Comparison of ENCODE assay signal across 23 cellular contexts in genomic region chr12:121184984-121185894, GRCh38. TPM values are rescaled to one million over a fixed set of nuclear protein-coding genes. Genes with fewer than 3 reads are reported as not detected.
DNase-seq lines count a peak whose midpoint lies in the region; ATAC-seq and TF ChIP-seq lines count a peak whose summit lies in the region.
"Had no signal": no experiment of that assay in that cellular context is flagged by ENCODE, and none has a peak within 500 bp of the region (broad histone marks: within the 10 kb centered on the region; RNA-seq: fewer than 3 reads in every experiment).

No MANE protein-coding gene starts in this region.

- CTCF ChIA-PET in activated B cell treated with CpG ODN at 0.5 μM for 24 hours (lab: Charles Lee) = no interaction called here

- H3K27ac Mint-ChIP-seq in activated B cell treated with CpG ODN at 0.5 μM for 24 hours = peak overlapping the region; percentile 70
- H3K27ac Mint-ChIP-seq in activated naive CD8-positive, alpha-beta T cell treated with anti-CD3 and anti-CD28 coated beads for 36 hours = no peak overlapping the region
- H3K27ac Mint-ChIP-seq: activated naive CD8-positive, alpha-beta T cell treated with anti-CD3 and anti-CD28 coated beads, Interleukin-2, amount 10 ng/mL, durations not matched to agents 7 days and 5 days; effector memory CD8-positive, alpha-beta T cell; neural progenitor cell; stimulated activated naive CD8-positive, alpha-beta T cell treated with anti-CD3 and anti-CD28 coated beads, Interleukin-15, Interleukin-2, amounts not matched to agents 100 ng/mL and 50 ng/mL, for 24 hours; type B pancreatic cell had no signal

- no peak overlapping the region for H3K4me3 Mint-ChIP-seq in activated B cell treated with CpG ODN at 0.5 μM for 24 hours
- H3K4me3 Mint-ChIP-seq in activated naive CD8-positive, alpha-beta T cell treated with anti-CD3 and anti-CD28 coated beads for 36 hours = no peak overlapping the region
- H3K4me3 Mint-ChIP-seq: activated naive CD8-positive, alpha-beta T cell treated with anti-CD3 and anti-CD28 coated beads, Interleukin-2, amount 10 ng/mL, durations not matched to agents 7 days and 5 days; CD8-positive, alpha-beta memory T cell; effector memory CD8-positive, alpha-beta T cell; H9; neural progenitor cell; stimulated activated naive CD8-positive, alpha-beta T cell treated with anti-CD3 and anti-CD28 coated beads, Interleukin-15, Interleukin-2, amounts not matched to agents 100 ng/mL and 50 ng/mL, for 24 hours; type B pancreatic cell had no signal

- H3K4me3 ChIP-seq in GM12865 (ENCODE audit: low read depth, low read length) (no peak overlapping the region), mucosa of descending colon (no peak overlapping the region)
- H3K4me3 ChIP-seq: neural progenitor cell, skin epidermis had no signal

- H3K9me3 Mint-ChIP-seq in activated B cell treated with CpG ODN at 0.5 μM for 24 hours = no peaks in the 10 kb centered on the region
- no peaks in the 10 kb centered on the region for H3K9me3 Mint-ChIP-seq in activated naive CD8-positive, alpha-beta T cell treated with anti-CD3 and anti-CD28 coated beads for 36 hours
- H3K9me3 Mint-ChIP-seq: activated naive CD8-positive, alpha-beta T cell treated with anti-CD3 and anti-CD28 coated beads, Interleukin-2, amount 10 ng/mL, durations not matched to agents 7 days and 5 days; effector memory CD8-positive, alpha-beta T cell; H9; neural progenitor cell; stimulated activated naive CD8-positive, alpha-beta T cell treated with anti-CD3 and anti-CD28 coated beads, Interleukin-15, Interleukin-2, amounts not matched to agents 100 ng/mL and 50 ng/mL, for 24 hours had no signal

- H3K4me1 Mint-ChIP-seq in activated B cell treated with CpG ODN at 0.5 μM for 24 hours = peaks cover 16% of the 10 kb centered on the region
- peaks cover 3% of the 10 kb centered on the region for H3K4me1 Mint-ChIP-seq in activated naive CD8-positive, alpha-beta T cell treated with anti-CD3 and anti-CD28 coated beads for 36 hours
- H3K4me1 Mint-ChIP-seq: CD8-positive, alpha-beta memory T cell; H9; neural progenitor cell had no signal

- H3K36me3 ChIP-seq in mucosa of descending colon (ENCODE audit: low read depth) = no peaks in the 10 kb centered on the region
- H3K36me3 ChIP-seq: neural progenitor cell had no signal

- TF ChIP-seq CTCF in GM12865 (IDR thresholded peaks at IDR 0.05; ENCODE audit: insufficient read depth, low read depth, low read length, missing control alignments) (no peak), activated B cell treated with CpG ODN at 0.5 μM for 24 hours (IDR thresholded peaks at IDR 0.05) (no peak), mucosa of descending colon (IDR thresholded peaks at IDR 0.05) (no peak)

- H3K36me3 Mint-ChIP-seq in activated B cell treated with CpG ODN at 0.5 μM for 24 hours (ENCODE audit: low read depth) = peaks cover 2% of the 10 kb centered on the region
- H3K36me3 Mint-ChIP-seq in activated naive CD8-positive, alpha-beta T cell treated with anti-CD3 and anti-CD28 coated beads for 36 hours = no peaks in the 10 kb centered on the region
- H3K36me3 Mint-ChIP-seq: neural progenitor cell, type B pancreatic cell had no signal

- H3K9me3 ChIP-seq in mucosa of descending colon = no peaks in the 10 kb centered on the region

- DNase-seq in GM12865 (ENCODE audit: low read depth) = peak; percentile 16
- DNase-seq in NOMO-1 (lab: John Stamatoyannopoulos, UW; ENCODE audit: unreplicated experiment in 2 of 2) = peak; percentile 27 to 82
- no peak for DNase-seq in activated B cell treated with CpG ODN at 0.5 μM for 24 hours
- no peak for DNase-seq in mucosa of descending colon
- DNase-seq in NCI-H524 (lab: John Stamatoyannopoulos, UW) = no peak
- no peak for DNase-seq in NCI-H526 (lab: John Stamatoyannopoulos, UW)
- DNase-seq in activated naive CD8-positive, alpha-beta T cell treated with anti-CD3 and anti-CD28 coated beads for 36 hours = no peak
- DNase-seq: activated CD4-positive, CD25-positive, alpha-beta regulatory T cell treated with anti-CD3 and anti-CD28 coated beads, Interleukin-2, amount 50 U/mL, for 72 hours; activated naive CD8-positive, alpha-beta T cell treated with anti-CD3 and anti-CD28 coated beads, Interleukin-2, amount 10 ng/mL, durations not matched to agents 7 days and 5 days; CD8-positive, alpha-beta memory T cell; effector memory CD8-positive, alpha-beta T cell; glutamatergic neuron; Kasumi-1; NCI-H1417 treated with DMSO at 0.1 percent for 48 hours; stimulated activated CD4-positive, alpha-beta T cell treated with anti-CD3 and anti-CD28 coated beads, Interleukin-2, amount 100 ng/mL, for 24 hours had no signal

- ATAC-seq in activated B cell treated with CpG ODN at 0.5 μM for 24 hours (ENCODE audit: low read depth) (peak; percentile 84), mucosa of descending colon (peak; percentile 20), GM21576 (IDR thresholded peaks at IDR 0.05; ENCODE audit: unreplicated experiment) (no peak)
- ATAC-seq: effector memory CD8-positive, alpha-beta T cell; Panc1 had no signal

- H3K27me3 Mint-ChIP-seq in activated B cell treated with CpG ODN at 0.5 μM for 24 hours = no peaks in the 10 kb centered on the region
- no peaks in the 10 kb centered on the region for H3K27me3 Mint-ChIP-seq in activated naive CD8-positive, alpha-beta T cell treated with anti-CD3 and anti-CD28 coated beads for 36 hours
- H3K27me3 Mint-ChIP-seq: activated naive CD8-positive, alpha-beta T cell treated with anti-CD3 and anti-CD28 coated beads, Interleukin-2, amount 10 ng/mL, durations not matched to agents 7 days and 5 days; CD8-positive, alpha-beta memory T cell; effector memory CD8-positive, alpha-beta T cell; stimulated activated naive CD8-positive, alpha-beta T cell treated with anti-CD3 and anti-CD28 coated beads, Interleukin-15, Interleukin-2, amounts not matched to agents 100 ng/mL and 50 ng/mL, for 24 hours; type B pancreatic cell had no signal

- POLR2A ChIA-PET in activated B cell treated with CpG ODN at 0.5 μM for 24 hours (lab: Charles Lee) = interaction anchor here (0.7 to 0.8 kb wide), 2 partner anchors 24 to 32 kb away, joined by 4 to 11 read pairs; no protein-coding TSS in a partner anchor

- intact Hi-C loops in activated B cell treated with CpG ODN at 0.5 μM for 24 hours (cut with micrococcal nuclease) = no loop called here
- intact Hi-C loops in mucosa of descending colon (cut with DNase I, micrococcal nuclease) = no loop called here

- H3K4me1 ChIP-seq in mucosa of descending colon (ENCODE audit: low read depth) = no peaks in the 10 kb centered on the region
- H3K4me1 ChIP-seq: neural progenitor cell had no signal

RNA-seq across cellular contexts. Expression of gene P2RX4, which starts 24.7 kb away (rescaled TPM):
- total RNA-seq in activated B cell treated with CpG ODN at 0.5 μM for 24 hours = 17.0 and 19.5 TPM in 2 replicates
- 100 to 1,000 TPM in 2 of 3 donors, 10 to 100 TPM in 1; 83.6 to 194 (median 132) TPM for total RNA-seq in mucosa of descending colon
- total RNA-seq in activated naive CD8-positive, alpha-beta T cell treated with anti-CD3 and anti-CD28 coated beads for 36 hours = 10 to 100 TPM; 17.8 to 19.0 TPM

RNA-seq across cellular contexts. Expression of gene P2RX7, which starts 52.6 kb away (rescaled TPM):
- total RNA-seq in activated B cell treated with CpG ODN at 0.5 μM for 24 hours (2.7 and 5.3 TPM in 2 replicates), mucosa of descending colon (10 to 100 TPM in 1 of 3 donors, 1 to 10 TPM in 2; 1.0 to 10.9 (median 1.4) TPM)
- total RNA-seq in activated naive CD8-positive, alpha-beta T cell treated with anti-CD3 and anti-CD28 coated beads for 36 hours = 1 to 10 TPM; 3.6 to 3.9 TPM
- total RNA-seq: HT1080 had no signal

Comparison
In these comparisons a context has a peak if more than half of its experiments do, and no peak if none do; other contexts are left out.
1. DNase-seq: peak in GM12865 (single experiment) and NOMO-1 (2 of 2); none in activated B cell treated with CpG ODN at 0.5 μM for 24 hours (single experiment), mucosa of descending colon (0 of 3), NCI-H524 (0 of 2), NCI-H526 (0 of 2) and activated naive CD8-positive, alpha-beta T cell treated with anti-CD3 and anti-CD28 coated beads for 36 hours (single experiment).